11 cellular contexts compared by ENCODE assay signal in genomic region chr2:219124379-219125110, GRCh38. TPM values are rescaled to one million over a fixed set of nuclear protein-coding genes. Genes with fewer than 3 reads are reported as not detected.
A peak's percentile ranks its signal among the peaks of the same experiment; 100 is the strongest.
DNase-seq lines count a peak whose midpoint lies in the region; TF ChIP-seq lines count a peak whose summit lies in the region.
"Had no signal": no experiment of that assay in that cellular context is flagged by ENCODE, and none has a peak within 500 bp of the region (broad histone marks: within the 10 kb centered on the region; RNA-seq: fewer than 3 reads in every experiment).

No MANE protein-coding gene starts in this region.

- intact Hi-C loops in vagina (cut with DNase I) = no loop called here

- H3K79me2 ChIP-seq in GM23248 (ENCODE audit: insufficient read depth) (no peaks in the 10 kb centered on the region), trophoblast cell (ENCODE audit: control insufficient read depth, insufficient read depth, low read length, poor library complexity) (peaks cover 2% of the 10 kb centered on the region)

- H2AFZ ChIP-seq in GM23248 (no peak overlapping the region), trophoblast cell (ENCODE audit: insufficient read depth, low read length, poor library complexity) (peak overlapping the region; percentile 26)
- H2AFZ ChIP-seq: parathyroid adenoma had no signal

- H3K9ac ChIP-seq in GM23248 = no peak overlapping the region
- no peak overlapping the region for H3K9ac ChIP-seq in trophoblast cell (ENCODE audit: low read length)
- H3K9ac ChIP-seq: parathyroid adenoma had no signal

- no peak overlapping the region for H2BK12ac ChIP-seq in trophoblast cell (ENCODE audit: low read length)

- DNase-seq in GM23248 (peak; percentile 51), Peyer's patch (peak in 2 of 3 donors; percentile 63 to 79), epithelial cell of proximal tubule (ENCODE audit: low read depth) (no peak), trophoblast cell (no peak), NCI-H187 treated with DMSO at 0.1 percent for 48 hours (lab: John Stamatoyannopoulos, UW) (no peak), UCSD-AML1 (lab: John Stamatoyannopoulos, UW; ENCODE audit: unreplicated experiment) (no peak), vagina (ENCODE audit: extremely low spot score in 2 of 2) (no peak), DMS114 treated with DMSO at 0.1 percent for 48 hours (lab: John Stamatoyannopoulos, UW; ENCODE audit: unreplicated experiment) (no peak)
- DNase-seq: NCI-H2081; stimulated activated naive B cell treated with anti-CD40 and anti-IgM and Interleukin-4, amounts not matched to agents 10 μg/mL and 1 μg/mL and 100 μg/mL, for 72 hours had no signal

- H3K36me3 ChIP-seq in GM23248 (ENCODE audit: low read depth) (no peaks in the 10 kb centered on the region), Peyer's patch (no peaks in the 10 kb centered on the region), trophoblast cell (ENCODE audit: control insufficient read depth in 1 of 2, insufficient read depth in 2 of 2, low read length in 2 of 2) (no peaks in the 10 kb centered on the region), vagina (no peaks in the 10 kb centered on the region)

- H3K4me2 ChIP-seq in GM23248 (ENCODE audit: unreplicated experiment) = peak overlapping the region; percentile 66
- no peak overlapping the region for H3K4me2 ChIP-seq in trophoblast cell (ENCODE audit: low read length)

- no peaks in the 10 kb centered on the region for H3K79me1 ChIP-seq in trophoblast cell (ENCODE audit: low read length)

- H4K8ac ChIP-seq in trophoblast cell (ENCODE audit: low read depth, low read length) = no peak overlapping the region

- H3K27ac ChIP-seq in GM23248 = peak overlapping the region; percentile 13; the same call in 1 of the 2 replicates
- H3K27ac ChIP-seq in Peyer's patch = peak overlapping the region in 3 of 4 donors; percentile 79 to 96 (median 90)
- no peak overlapping the region for H3K27ac ChIP-seq in trophoblast cell (ENCODE audit: low read depth, low read length)
- H3K27ac ChIP-seq in vagina = no peak overlapping the region
- H3K27ac ChIP-seq: parathyroid adenoma had no signal

- H3F3A ChIP-seq in GM23248 (ENCODE audit: insufficient read depth) = peaks cover 23% of the 10 kb centered on the region

- no peak overlapping the region for H3K18ac ChIP-seq in trophoblast cell (ENCODE audit: low read length)

- in situ Hi-C loops in GM23248 (cut with MboI) = no loop called here

- H2BK5ac ChIP-seq in trophoblast cell (ENCODE audit: low read depth, low read length, poor library complexity) = no peak overlapping the region

- TF ChIP-seq POLR2A in Peyer's patch (IDR thresholded peaks at IDR 0.05) (peak; percentile 4 to 57), vagina (IDR thresholded peaks at IDR 0.05) (no peak)

- peaks cover 23% of the 10 kb centered on the region for H3K4me1 ChIP-seq in GM23248 (ENCODE audit: insufficient read depth)
- peaks cover 0 to 28% (median 7%) of the 10 kb centered on the region in 4 donors for H3K4me1 ChIP-seq in Peyer's patch
- H3K4me1 ChIP-seq in trophoblast cell (ENCODE audit: control insufficient read depth in 1 of 2, insufficient read depth in 2 of 2, low read length in 2 of 2) = peaks cover 2 to 10% of the 10 kb centered on the region in 2 experiments
- peaks cover 14% of the 10 kb centered on the region for H3K4me1 ChIP-seq in vagina

- H3K9me3 ChIP-seq in GM23248 (ENCODE audit: low read depth) (no peaks in the 10 kb centered on the region), Peyer's patch (no peaks in the 10 kb centered on the region), trophoblast cell (ENCODE audit: insufficient read depth, low read depth, low read length) (no peaks in the 10 kb centered on the region), vagina (no peaks in the 10 kb centered on the region)

- H4K91ac ChIP-seq in trophoblast cell (ENCODE audit: low read depth, low read length) = no peak overlapping the region

- no peak overlapping the region for H4K12ac ChIP-seq in trophoblast cell (ENCODE audit: low read depth, low read length)

- H3K4me3 ChIP-seq in GM23248 = no peak overlapping the region
- peak overlapping the region in 2 of 4 donors; percentile 33 to 47 for H3K4me3 ChIP-seq in Peyer's patch
- peak overlapping the region; percentile 7 for H3K4me3 ChIP-seq in epithelial cell of proximal tubule (ENCODE audit: low read depth, low read length)
- H3K4me3 ChIP-seq in trophoblast cell (ENCODE audit: low read depth, low read length) = no peak overlapping the region
- H3K4me3 ChIP-seq in vagina = no peak overlapping the region

- H3K23ac ChIP-seq in trophoblast cell (ENCODE audit: low read length) = no peak overlapping the region

- no peaks in the 10 kb centered on the region for H3K9me2 ChIP-seq in GM23248 (ENCODE audit: insufficient read depth)

- no peak overlapping the region for H2AK5ac ChIP-seq in trophoblast cell (ENCODE audit: low read length)

- 78 to 79% methylated on average over 4 of the region's 4 CpGs for WGBS in GM23248 (ENCODE audit: low coverage in 1 of 2, low lambda C conversion rate in 2 of 2, missing lambda C conversion rate in 2 of 2), 2 experiments
- WGBS in trophoblast cell (ENCODE audit: extremely low coverage, insufficient coverage, insufficient read length) = 100% methylated on average over 1 of the region's 4 CpGs

- TF ChIP-seq CTCF in Peyer's patch (IDR thresholded peaks at IDR 0.05) = no peak
- no peak for TF ChIP-seq CTCF in epithelial cell of proximal tubule (conservative IDR thresholded peaks at IDR 0.05; ENCODE audit: low read depth, low read length)
- no peak for TF ChIP-seq CTCF in vagina (IDR thresholded peaks at IDR 0.05)

- H3K4ac ChIP-seq in trophoblast cell (ENCODE audit: low read depth, low read length) = no peak overlapping the region

- no peaks in the 10 kb centered on the region for H3K27me3 ChIP-seq in GM23248 (replicated peaks; ENCODE audit: insufficient read depth)
- no peaks in the 10 kb centered on the region for H3K27me3 ChIP-seq in Peyer's patch
- no peaks in the 10 kb centered on the region for H3K27me3 ChIP-seq in trophoblast cell (ENCODE audit: insufficient read depth, low read length)
- no peaks in the 10 kb centered on the region for H3K27me3 ChIP-seq in vagina

- H2BK120ac ChIP-seq in trophoblast cell (ENCODE audit: insufficient read depth, low read length, poor library complexity) = no peak overlapping the region

- H3K14ac ChIP-seq in trophoblast cell (ENCODE audit: low read length) = no peak overlapping the region

- H4K20me1 ChIP-seq in GM23248 (ENCODE audit: insufficient read depth) = no peaks in the 10 kb centered on the region

RNA-seq across cellular contexts. Expression of gene NHEJ1, which starts 36.1 kb away (rescaled TPM):
- total RNA-seq in GM23248 (2014; rRNA removed; shearing (Covaris generic)) = 8.3 and 16.1 TPM in 2 replicates
- polyA plus RNA-seq in GM23248 (2016; fragmentation: Nextera tagmentation; extraction: Ambion mirVana) = 8.3 and 10.5 TPM in 2 replicates
- total RNA-seq in Peyer's patch (10 to 100 TPM; 28.1 to 91.6 (median 67.2) TPM), epithelial cell of proximal tubule (13.1 and 17.1 TPM in 2 replicates), vagina (17.7 TPM)
- 8.6 TPM in 2 replicates for polyA plus RNA-seq in trophoblast cell (2013)

RNA-seq across cellular contexts. Expression of gene SLC23A3, which starts 45.3 kb away (rescaled TPM):
- 0.13 and 1.2 TPM in 2 replicates for total RNA-seq in GM23248 (2014; rRNA removed; shearing (Covaris generic))
- 0.24 and 0.58 TPM in 2 replicates for polyA plus RNA-seq in GM23248 (2016; fragmentation: Nextera tagmentation; extraction: Ambion mirVana)
- total RNA-seq in Peyer's patch = 100 to 1,000 TPM in 1 of 4 donors, 10 to 100 TPM in 2, 1 to 10 TPM in 1; 5.0 to 111 (median 62.8) TPM
- 0.06 TPM in 1 of 2 replicates, not detected in the other for total RNA-seq in epithelial cell of proximal tubule
- 0.18 and 0.40 TPM in 2 replicates for polyA plus RNA-seq in trophoblast cell (2013)
- total RNA-seq in vagina = 5.4 TPM

RNA-seq across cellular contexts. Expression of gene CNPPD1, which starts 52.2 kb away (rescaled TPM):
- total RNA-seq in GM23248 (2014; rRNA removed; shearing (Covaris generic)) = 34.5 and 35.2 TPM in 2 replicates
- 43.8 and 43.9 TPM in 2 replicates for polyA plus RNA-seq in GM23248 (2016; fragmentation: Nextera tagmentation; extraction: Ambion mirVana)
- total RNA-seq in Peyer's patch = 10 to 100 TPM; 14.0 to 94.0 (median 77.4) TPM
- 37.5 and 51.0 TPM in 2 replicates for total RNA-seq in epithelial cell of proximal tubule
- polyA plus RNA-seq in trophoblast cell (2013) = 18.0 and 19.3 TPM in 2 replicates
- total RNA-seq in vagina = 32.2 TPM

RNA-seq across cellular contexts. Expression of gene RETREG2, which starts 53.5 kb away (rescaled TPM):
- 98.9 and 120 TPM in 2 replicates for total RNA-seq in GM23248 (2014; rRNA removed; shearing (Covaris generic))
- 20.7 and 21.5 TPM in 2 replicates for polyA plus RNA-seq in GM23248 (2016; fragmentation: Nextera tagmentation; extraction: Ambion mirVana)
- 10 to 100 TPM; 44.6 to 80.3 (median 76.2) TPM for total RNA-seq in Peyer's patch
- total RNA-seq in epithelial cell of proximal tubule = 34.4 and 40.1 TPM in 2 replicates
- polyA plus RNA-seq in trophoblast cell (2013) = 35.0 and 38.2 TPM in 2 replicates
- 43.7 TPM for total RNA-seq in vagina

Comparison
In these comparisons a context has a peak if more than half of its experiments do, and no peak if none do; other contexts are left out.
1. DNase-seq: peak in GM23248 (single experiment) and Peyer's patch (2 of 3); none in epithelial cell of proximal tubule (single experiment), trophoblast cell (0 of 2), NCI-H187 treated with DMSO at 0.1 percent for 48 hours (single experiment), UCSD-AML1 (single experiment), vagina (0 of 2) and DMS114 treated with DMSO at 0.1 percent for 48 hours (single experiment).
2. H3K27ac ChIP-seq: peak in GM23248 (single experiment) and Peyer's patch (3 of 4); none in trophoblast cell (single experiment) and vagina (single experiment).
3. POLR2A ChIP-seq: peak in Peyer's patch (2 of 2); none in vagina (0 of 2).